16 cellular contexts compared by ENCODE assay signal in the genomic region with DNA sequence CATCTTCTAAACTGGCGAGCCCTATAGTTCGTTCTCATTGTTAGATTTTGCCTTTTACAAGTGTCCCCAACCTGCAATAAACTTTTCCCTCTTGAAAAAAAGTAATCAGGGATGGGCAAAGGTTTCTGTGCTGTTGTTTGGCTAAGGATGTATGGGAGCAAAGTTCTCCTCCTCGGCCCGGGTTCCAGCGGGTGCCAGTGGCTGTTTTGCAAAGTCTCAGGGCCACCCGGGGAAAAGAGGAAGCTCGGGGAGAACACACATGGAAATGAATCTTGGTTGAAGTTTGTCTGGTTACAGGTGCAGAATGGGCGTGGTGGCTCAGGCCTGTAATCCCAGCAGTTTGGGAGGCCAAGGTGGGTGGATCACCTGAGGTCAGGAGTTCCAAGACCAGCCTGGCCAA.
DNase-seq lines count a peak whose midpoint lies in the region; ATAC-seq and TF ChIP-seq lines count a peak whose summit lies in the region.
"Had no signal": no experiment of that assay in that cellular context is flagged by ENCODE, and none has a peak within 500 bp of the region (broad histone marks: within the 10 kb centered on the region; RNA-seq: fewer than 3 reads in every experiment).

No MANE protein-coding gene starts in this region.

- TF ChIP-seq EP300 in esophagus muscularis mucosa (IDR thresholded peaks at IDR 0.05) = no peak

- 87% methylated on average over 8 of the region's 8 CpGs for WGBS in esophagus muscularis mucosa

- peaks cover 5% of the 10 kb centered on the region for H3K4me1 Mint-ChIP-seq in T-helper 17 cell

- no peak overlapping the region for H3K27ac Mint-ChIP-seq in T-helper 17 cell

- H3K36me3 Mint-ChIP-seq in T-helper 17 cell (ENCODE audit: low read depth) = peaks cover 3% of the 10 kb centered on the region

- TF ChIP-seq CTCF in NB4 (IDR thresholded peaks at IDR 0.05; ENCODE audit: low read depth, low read length) (no peak), esophagus muscularis mucosa (IDR thresholded peaks at IDR 0.05) (no peak), vagina (IDR thresholded peaks at IDR 0.05) (no peak)

- H3K27me3 Mint-ChIP-seq in T-helper 17 cell = no peaks in the 10 kb centered on the region

- no peak overlapping the region for H3K4me3 Mint-ChIP-seq in T-helper 17 cell

- no peak for ATAC-seq in T-helper 17 cell
- ATAC-seq: PC-3 had no signal

- no peaks in the 10 kb centered on the region for H3K9me3 ChIP-seq in esophagus muscularis mucosa
- H3K9me3 ChIP-seq in mucosa of rectum (ENCODE audit: control insufficient read depth in 2 of 2, low read length in 2 of 2) = no peaks in the 10 kb centered on the region
- H3K9me3 ChIP-seq in T-helper 17 cell (ENCODE audit: control insufficient read depth, low read length, poor library complexity, severe bottlenecking) = no peaks in the 10 kb centered on the region
- H3K9me3 ChIP-seq in vagina = no peaks in the 10 kb centered on the region
- H3K9me3 ChIP-seq: SJSA1 had no signal

- no peak for TF ChIP-seq POLR2A in NB4 (IDR thresholded peaks at IDR 0.05; ENCODE audit: extremely low read depth, insufficient read length)
- TF ChIP-seq POLR2A in esophagus muscularis mucosa (IDR thresholded peaks at IDR 0.05; ENCODE audit: low read depth) = no peak
- no peak for TF ChIP-seq POLR2A in vagina (IDR thresholded peaks at IDR 0.05)

- peak; percentile 9 for DNase-seq in HT-29 (ENCODE audit: low spot score)
- DNase-seq in NB4 (ENCODE audit: low read depth) = peak; percentile 5
- DNase-seq in esophagus muscularis mucosa (ENCODE audit: extremely low spot score) = peak; percentile 79
- DNase-seq in T-helper 17 cell = no peak
- DNase-seq in vagina (ENCODE audit: extremely low spot score in 2 of 2) = no peak
- DNase-seq in stimulated activated CD4-positive, alpha-beta T cell treated with anti-CD3 and anti-CD28 coated beads, Interleukin-1b, Interleukin-23, amount 100 ng/mL, for 48 hours = no peak
- DNase-seq: GF-D8, IMR-90, NCI-H1436 treated with DMSO at 0.1 percent for 48 hours, NCI-H2029 treated with DMSO at 0.1 percent for 48 hours, NCI-H2171 treated with DMSO at 0.1 percent for 48 hours, NCI-H748 treated with DMSO at 0.1 percent for 48 hours, PC-3 had no signal

- intact Hi-C loops in esophagus muscularis mucosa (cut with DNase I) = no loop called here
- intact Hi-C loops in vagina (cut with DNase I) = no loop called here

- H3K4me1 ChIP-seq in esophagus muscularis mucosa = peaks cover 0 to 17% (median 12%) of the 10 kb centered on the region in 4 donors
- peaks cover 19 to 25% of the 10 kb centered on the region in 2 donors for H3K4me1 ChIP-seq in mucosa of rectum (ENCODE audit: control insufficient read depth in 2 of 2, insufficient read depth in 2 of 2, low read length in 2 of 2)
- peaks cover 8% of the 10 kb centered on the region for H3K4me1 ChIP-seq in vagina
- H3K4me1 ChIP-seq: SJSA1 had no signal

- H3K27me3 ChIP-seq in esophagus muscularis mucosa (no peaks in the 10 kb centered on the region), mucosa of rectum (ENCODE audit: control insufficient read depth in 2 of 2, insufficient read depth in 2 of 2, low read length in 2 of 2) (no peaks in the 10 kb centered on the region), vagina (no peaks in the 10 kb centered on the region)
- H3K27me3 ChIP-seq: SJSA1 had no signal

- H3K4me3 ChIP-seq in NB4 (ENCODE audit: low read depth, low read length) (no peak overlapping the region), esophagus muscularis mucosa (no peak overlapping the region), mucosa of rectum (ENCODE audit: low read length in 2 of 2) (no peak overlapping the region), vagina (no peak overlapping the region)
- H3K4me3 ChIP-seq: SJSA1 had no signal

- H3K27ac ChIP-seq in esophagus muscularis mucosa (replicated peaks in 1 of 4) = no peak overlapping the region
- peak overlapping the region; percentile 63 to 80 for H3K27ac ChIP-seq in mucosa of rectum (ENCODE audit: low read depth in 2 of 2, low read length in 2 of 2)
- no peak overlapping the region for H3K27ac ChIP-seq in vagina
- H3K27ac ChIP-seq: C4-2B, SJSA1 had no signal

- H3K9ac ChIP-seq in mucosa of rectum (ENCODE audit: low read depth in 1 of 2, low read length in 2 of 2) = no peak overlapping the region

- H3K36me3 ChIP-seq in esophagus muscularis mucosa = peaks cover 10 to 55% (median 32%) of the 10 kb centered on the region in 4 donors
- no peaks in the 10 kb centered on the region for H3K36me3 ChIP-seq in mucosa of rectum (ENCODE audit: control insufficient read depth in 2 of 2, insufficient read depth in 2 of 2, low read length in 2 of 2)
- H3K36me3 ChIP-seq in vagina = no peaks in the 10 kb centered on the region
- H3K36me3 ChIP-seq: SJSA1 had no signal

Comparison
In these comparisons a context has a peak if more than half of its experiments do, and no peak if none do; other contexts are left out.
1. DNase-seq: peak in HT-29 (single experiment), NB4 (single experiment) and esophagus muscularis mucosa (single experiment); none in T-helper 17 cell (0 of 3), vagina (0 of 2) and stimulated activated CD4-positive, alpha-beta T cell treated with anti-CD3 and anti-CD28 coated beads, Interleukin-1b, Interleukin-23, amount 100 ng/mL, for 48 hours (single experiment).
2. H3K27ac ChIP-seq: peak in mucosa of rectum (2 of 2); none in esophagus muscularis mucosa (0 of 4) and vagina (single experiment).